1 cellular context compared by ENCODE assay signal in the genomic region with DNA sequence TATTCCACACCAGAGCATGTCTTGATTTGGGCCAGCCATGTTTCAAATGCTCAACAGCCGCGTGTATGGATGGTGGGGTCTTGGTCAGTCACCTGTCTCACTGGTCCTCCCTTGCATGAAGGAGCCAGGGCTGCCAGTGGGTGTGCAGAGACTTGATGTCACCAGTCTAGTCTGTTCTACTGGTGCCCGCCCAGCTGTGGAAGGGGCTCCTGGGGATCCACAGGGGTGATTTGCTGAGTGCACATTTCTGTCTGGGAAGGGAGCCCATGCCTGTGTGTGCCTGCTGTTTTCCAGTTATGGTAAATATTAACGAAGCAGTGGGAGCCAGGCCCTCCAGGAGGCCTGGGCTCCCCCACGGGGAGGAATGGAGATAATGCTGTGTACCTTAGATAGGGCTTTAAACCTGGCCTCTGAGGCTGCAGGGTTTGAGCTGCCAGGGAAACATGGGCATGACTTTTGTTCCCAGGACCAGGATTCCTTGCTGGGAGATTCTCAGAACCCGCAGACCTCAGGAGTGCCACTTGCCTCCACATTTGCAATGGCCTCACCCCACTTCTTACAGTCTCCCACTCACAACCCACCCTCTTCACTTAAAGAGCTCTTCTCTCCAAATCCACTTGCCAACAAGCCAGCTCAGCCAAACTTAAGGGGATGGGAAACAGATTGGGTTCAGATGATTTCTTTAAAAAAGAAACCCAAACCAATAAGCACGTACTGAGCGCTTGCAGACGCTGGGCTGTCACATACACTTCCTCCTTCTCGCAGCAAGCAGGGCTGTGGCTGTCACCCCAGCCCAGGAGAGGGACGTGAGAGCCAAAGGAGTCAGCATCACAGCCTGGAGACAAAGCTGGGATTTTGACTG.
TF ChIP-seq lines count a peak whose summit lies in the region.

No MANE protein-coding gene starts in this region.

TF ChIP-seq in HepG2, 621 proteins besides CTCF, POLR2A, EP300 and RAD21 (continued from another document and continues in another):
- TF ChIP-seq PCBP2 (optimal IDR thresholded peaks at IDR 0.05; ENCODE audit: low read depth, low read length, poor library complexity, severe bottlenecking) (no peak), ZNF33A (CRISPR knock-in tag; IDR thresholded peaks at IDR 0.05; ENCODE audit: borderline replicate concordance) (no peak), ONECUT2 (CRISPR knock-in tag; IDR thresholded peaks at IDR 0.05) (no peak), RELA (CRISPR knock-in tag; IDR thresholded peaks at IDR 0.05) (0 out of 2 replicates have a peak, but pooled peaks have one; percentile 55), ZEB1 (IDR thresholded peaks at IDR 0.05; ENCODE audit: insufficient replicate concordance, low read depth) (peak; percentile 61), ESRRA (CRISPR knock-in tag; IDR thresholded peaks at IDR 0.05; ENCODE audit: low read depth) (no peak), SIN3B (IDR thresholded peaks at IDR 0.05; ENCODE audit: low read length) (no peak), HNRNPL (IDR thresholded peaks at IDR 0.05; ENCODE audit: low read depth, low read length) (peak; percentile 79; the same call in 1 of the 2 replicates), KLF9 (CRISPR knock-in tag; IDR thresholded peaks at IDR 0.05; ENCODE audit: low read depth) (peak; percentile 45; the same call in 1 of the 2 replicates), SKI (IDR thresholded peaks at IDR 0.05; ENCODE audit: partially characterized antibody) (peak; percentile 12), BCL6 (CRISPR knock-in tag; IDR thresholded peaks at IDR 0.05) (peak; percentile 85), ZNF788 (CRISPR knock-in tag; IDR thresholded peaks at IDR 0.05; ENCODE audit: borderline replicate concordance) (peak; percentile 65; the same call in 1 of the 2 replicates), RARG (CRISPR knock-in tag; IDR thresholded peaks at IDR 0.05; ENCODE audit: low read depth) (no peak), NCOA1 (CRISPR knock-in tag; IDR thresholded peaks at IDR 0.05) (no peak), ISX (CRISPR knock-in tag; conservative IDR thresholded peaks at IDR 0.05) (no peak), HMG20A (CRISPR knock-in tag; IDR thresholded peaks at IDR 0.05; ENCODE audit: borderline replicate concordance) (peak; percentile 67; the same call in 1 of the 2 replicates), ELF1 (CRISPR knock-in tag; IDR thresholded peaks at IDR 0.05) (0 out of 2 replicates have a peak, but pooled peaks have one; percentile 24), GLI4 (CRISPR knock-in tag; IDR thresholded peaks at IDR 0.05; ENCODE audit: borderline replicate concordance) (peak; percentile 27; the same call in 1 of the 2 replicates)
- TF ChIP-seq, protein P1, sequence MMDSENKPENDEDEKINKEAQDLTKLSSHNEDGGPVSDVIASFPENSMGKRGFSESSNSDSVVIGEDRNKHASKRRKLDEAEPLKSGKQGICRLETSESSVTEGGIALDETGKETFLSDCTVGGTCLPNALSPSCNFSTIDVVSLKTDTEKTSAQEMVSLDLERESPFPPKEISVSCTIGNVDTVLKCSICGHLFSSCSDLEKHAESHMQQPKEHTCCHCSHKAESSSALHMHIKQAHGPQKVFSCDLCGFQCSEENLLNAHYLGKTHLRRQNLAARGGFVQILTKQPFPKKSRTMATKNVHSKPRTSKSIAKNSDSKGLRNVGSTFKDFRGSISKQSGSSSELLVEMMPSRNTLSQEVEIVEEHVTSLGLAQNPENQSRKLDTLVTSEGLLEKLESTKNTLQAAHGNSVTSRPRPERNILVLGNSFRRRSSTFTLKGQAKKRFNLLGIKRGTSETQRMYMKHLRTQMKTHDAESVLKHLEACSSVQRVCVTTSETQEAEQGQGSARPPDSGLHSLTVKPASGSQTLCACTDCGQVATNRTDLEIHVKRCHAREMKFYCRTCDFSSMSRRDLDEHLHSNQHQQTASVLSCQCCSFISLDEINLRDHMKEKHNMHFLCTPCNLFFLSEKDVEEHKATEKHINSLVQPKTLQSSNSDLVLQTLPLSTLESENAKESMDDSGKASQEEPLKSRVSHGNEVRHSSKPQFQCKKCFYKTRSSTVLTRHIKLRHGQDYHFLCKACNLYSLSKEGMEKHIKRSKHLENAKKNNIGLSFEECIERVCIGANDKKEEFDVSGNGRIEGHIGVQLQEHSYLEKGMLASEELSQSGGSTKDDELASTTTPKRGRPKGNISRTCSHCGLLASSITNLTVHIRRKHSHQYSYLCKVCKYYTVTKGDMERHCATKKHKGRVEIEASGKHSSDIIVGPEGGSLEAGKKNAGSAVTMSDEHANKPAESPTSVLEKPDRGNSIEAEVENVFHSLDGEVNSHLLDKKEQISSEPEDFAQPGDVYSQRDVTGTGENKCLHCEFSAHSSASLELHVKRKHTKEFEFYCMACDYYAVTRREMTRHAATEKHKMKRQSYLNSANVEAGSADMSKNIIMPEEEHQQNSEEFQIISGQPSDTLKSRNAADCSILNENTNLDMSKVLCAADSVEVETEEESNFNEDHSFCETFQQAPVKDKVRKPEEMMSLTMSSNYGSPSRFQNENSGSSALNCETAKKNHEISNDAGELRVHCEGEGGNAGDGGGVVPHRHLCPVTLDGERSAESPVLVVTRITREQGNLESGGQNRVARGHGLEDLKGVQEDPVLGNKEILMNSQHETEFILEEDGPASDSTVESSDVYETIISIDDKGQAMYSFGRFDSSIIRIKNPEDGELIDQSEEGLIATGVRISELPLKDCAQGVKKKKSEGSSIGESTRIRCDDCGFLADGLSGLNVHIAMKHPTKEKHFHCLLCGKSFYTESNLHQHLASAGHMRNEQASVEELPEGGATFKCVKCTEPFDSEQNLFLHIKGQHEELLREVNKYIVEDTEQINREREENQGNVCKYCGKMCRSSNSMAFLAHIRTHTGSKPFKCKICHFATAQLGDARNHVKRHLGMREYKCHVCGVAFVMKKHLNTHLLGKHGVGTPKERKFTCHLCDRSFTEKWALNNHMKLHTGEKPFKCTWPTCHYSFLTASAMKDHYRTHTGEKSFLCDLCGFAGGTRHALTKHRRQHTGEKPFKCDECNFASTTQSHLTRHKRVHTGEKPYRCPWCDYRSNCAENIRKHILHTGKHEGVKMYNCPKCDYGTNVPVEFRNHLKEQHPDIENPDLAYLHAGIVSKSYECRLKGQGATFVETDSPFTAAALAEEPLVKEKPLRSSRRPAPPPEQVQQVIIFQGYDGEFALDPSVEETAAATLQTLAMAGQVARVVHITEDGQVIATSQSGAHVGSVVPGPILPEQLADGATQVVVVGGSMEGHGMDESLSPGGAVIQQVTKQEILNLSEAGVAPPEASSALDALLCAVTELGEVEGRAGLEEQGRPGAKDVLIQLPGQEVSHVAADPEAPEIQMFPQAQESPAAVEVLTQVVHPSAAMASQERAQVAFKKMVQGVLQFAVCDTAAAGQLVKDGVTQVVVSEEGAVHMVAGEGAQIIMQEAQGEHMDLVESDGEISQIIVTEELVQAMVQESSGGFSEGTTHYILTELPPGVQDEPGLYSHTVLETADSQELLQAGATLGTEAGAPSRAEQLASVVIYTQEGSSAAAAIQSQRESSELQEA (CRISPR knock-in tag; IDR thresholded peaks at IDR 0.05; ENCODE audit: not compliant biosample characterization): no peak
- TF ChIP-seq, protein P2, sequence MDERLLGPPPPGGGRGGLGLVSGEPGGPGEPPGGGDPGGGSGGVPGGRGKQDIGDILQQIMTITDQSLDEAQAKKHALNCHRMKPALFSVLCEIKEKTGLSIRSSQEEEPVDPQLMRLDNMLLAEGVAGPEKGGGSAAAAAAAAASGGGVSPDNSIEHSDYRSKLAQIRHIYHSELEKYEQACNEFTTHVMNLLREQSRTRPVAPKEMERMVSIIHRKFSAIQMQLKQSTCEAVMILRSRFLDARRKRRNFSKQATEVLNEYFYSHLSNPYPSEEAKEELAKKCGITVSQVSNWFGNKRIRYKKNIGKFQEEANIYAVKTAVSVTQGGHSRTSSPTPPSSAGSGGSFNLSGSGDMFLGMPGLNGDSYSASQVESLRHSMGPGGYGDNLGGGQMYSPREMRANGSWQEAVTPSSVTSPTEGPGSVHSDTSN (CRISPR knock-in tag; IDR thresholded peaks at IDR 0.05): no peak
- TF ChIP-seq, protein P3, sequence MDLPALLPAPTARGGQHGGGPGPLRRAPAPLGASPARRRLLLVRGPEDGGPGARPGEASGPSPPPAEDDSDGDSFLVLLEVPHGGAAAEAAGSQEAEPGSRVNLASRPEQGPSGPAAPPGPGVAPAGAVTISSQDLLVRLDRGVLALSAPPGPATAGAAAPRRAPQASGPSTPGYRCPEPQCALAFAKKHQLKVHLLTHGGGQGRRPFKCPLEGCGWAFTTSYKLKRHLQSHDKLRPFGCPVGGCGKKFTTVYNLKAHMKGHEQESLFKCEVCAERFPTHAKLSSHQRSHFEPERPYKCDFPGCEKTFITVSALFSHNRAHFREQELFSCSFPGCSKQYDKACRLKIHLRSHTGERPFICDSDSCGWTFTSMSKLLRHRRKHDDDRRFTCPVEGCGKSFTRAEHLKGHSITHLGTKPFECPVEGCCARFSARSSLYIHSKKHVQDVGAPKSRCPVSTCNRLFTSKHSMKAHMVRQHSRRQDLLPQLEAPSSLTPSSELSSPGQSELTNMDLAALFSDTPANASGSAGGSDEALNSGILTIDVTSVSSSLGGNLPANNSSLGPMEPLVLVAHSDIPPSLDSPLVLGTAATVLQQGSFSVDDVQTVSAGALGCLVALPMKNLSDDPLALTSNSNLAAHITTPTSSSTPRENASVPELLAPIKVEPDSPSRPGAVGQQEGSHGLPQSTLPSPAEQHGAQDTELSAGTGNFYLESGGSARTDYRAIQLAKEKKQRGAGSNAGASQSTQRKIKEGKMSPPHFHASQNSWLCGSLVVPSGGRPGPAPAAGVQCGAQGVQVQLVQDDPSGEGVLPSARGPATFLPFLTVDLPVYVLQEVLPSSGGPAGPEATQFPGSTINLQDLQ (CRISPR knock-in tag; IDR thresholded peaks at IDR 0.05): no peak
- TF ChIP-seq, protein P4, sequence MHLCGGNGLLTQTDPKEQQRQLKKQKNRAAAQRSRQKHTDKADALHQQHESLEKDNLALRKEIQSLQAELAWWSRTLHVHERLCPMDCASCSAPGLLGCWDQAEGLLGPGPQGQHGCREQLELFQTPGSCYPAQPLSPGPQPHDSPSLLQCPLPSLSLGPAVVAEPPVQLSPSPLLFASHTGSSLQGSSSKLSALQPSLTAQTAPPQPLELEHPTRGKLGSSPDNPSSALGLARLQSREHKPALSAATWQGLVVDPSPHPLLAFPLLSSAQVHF (CRISPR knock-in tag; IDR thresholded peaks at IDR 0.05): no peak
- TF ChIP-seq, protein P5, sequence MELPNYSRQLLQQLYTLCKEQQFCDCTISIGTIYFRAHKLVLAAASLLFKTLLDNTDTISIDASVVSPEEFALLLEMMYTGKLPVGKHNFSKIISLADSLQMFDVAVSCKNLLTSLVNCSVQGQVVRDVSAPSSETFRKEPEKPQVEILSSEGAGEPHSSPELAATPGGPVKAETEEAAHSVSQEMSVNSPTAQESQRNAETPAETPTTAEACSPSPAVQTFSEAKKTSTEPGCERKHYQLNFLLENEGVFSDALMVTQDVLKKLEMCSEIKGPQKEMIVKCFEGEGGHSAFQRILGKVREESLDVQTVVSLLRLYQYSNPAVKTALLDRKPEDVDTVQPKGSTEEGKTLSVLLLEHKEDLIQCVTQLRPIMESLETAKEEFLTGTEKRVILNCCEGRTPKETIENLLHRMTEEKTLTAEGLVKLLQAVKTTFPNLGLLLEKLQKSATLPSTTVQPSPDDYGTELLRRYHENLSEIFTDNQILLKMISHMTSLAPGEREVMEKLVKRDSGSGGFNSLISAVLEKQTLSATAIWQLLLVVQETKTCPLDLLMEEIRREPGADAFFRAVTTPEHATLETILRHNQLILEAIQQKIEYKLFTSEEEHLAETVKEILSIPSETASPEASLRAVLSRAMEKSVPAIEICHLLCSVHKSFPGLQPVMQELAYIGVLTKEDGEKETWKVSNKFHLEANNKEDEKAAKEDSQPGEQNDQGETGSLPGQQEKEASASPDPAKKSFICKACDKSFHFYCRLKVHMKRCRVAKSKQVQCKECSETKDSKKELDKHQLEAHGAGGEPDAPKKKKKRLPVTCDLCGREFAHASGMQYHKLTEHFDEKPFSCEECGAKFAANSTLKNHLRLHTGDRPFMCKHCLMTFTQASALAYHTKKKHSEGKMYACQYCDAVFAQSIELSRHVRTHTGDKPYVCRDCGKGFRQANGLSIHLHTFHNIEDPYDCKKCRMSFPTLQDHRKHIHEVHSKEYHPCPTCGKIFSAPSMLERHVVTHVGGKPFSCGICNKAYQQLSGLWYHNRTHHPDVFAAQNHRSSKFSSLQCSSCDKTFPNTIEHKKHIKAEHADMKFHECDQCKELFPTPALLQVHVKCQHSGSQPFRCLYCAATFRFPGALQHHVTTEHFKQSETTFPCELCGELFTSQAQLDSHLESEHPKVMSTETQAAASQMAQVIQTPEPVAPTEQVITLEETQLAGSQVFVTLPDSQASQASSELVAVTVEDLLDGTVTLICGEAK (IDR thresholded peaks at IDR 0.05): no peak
- TF ChIP-seq, protein P5 (CRISPR knock-in tag; IDR thresholded peaks at IDR 0.05): no peak
- TF ChIP-seq, protein P6, sequence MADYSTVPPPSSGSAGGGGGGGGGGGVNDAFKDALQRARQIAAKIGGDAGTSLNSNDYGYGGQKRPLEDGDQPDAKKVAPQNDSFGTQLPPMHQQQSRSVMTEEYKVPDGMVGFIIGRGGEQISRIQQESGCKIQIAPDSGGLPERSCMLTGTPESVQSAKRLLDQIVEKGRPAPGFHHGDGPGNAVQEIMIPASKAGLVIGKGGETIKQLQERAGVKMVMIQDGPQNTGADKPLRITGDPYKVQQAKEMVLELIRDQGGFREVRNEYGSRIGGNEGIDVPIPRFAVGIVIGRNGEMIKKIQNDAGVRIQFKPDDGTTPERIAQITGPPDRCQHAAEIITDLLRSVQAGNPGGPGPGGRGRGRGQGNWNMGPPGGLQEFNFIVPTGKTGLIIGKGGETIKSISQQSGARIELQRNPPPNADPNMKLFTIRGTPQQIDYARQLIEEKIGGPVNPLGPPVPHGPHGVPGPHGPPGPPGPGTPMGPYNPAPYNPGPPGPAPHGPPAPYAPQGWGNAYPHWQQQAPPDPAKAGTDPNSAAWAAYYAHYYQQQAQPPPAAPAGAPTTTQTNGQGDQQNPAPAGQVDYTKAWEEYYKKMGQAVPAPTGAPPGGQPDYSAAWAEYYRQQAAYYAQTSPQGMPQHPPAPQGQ (CRISPR knock-in tag; IDR thresholded peaks at IDR 0.05; ENCODE audit: borderline replicate concordance): 0 out of 2 replicates have a peak, but pooled peaks have one; percentile 41
